In the genomic region with DNA sequence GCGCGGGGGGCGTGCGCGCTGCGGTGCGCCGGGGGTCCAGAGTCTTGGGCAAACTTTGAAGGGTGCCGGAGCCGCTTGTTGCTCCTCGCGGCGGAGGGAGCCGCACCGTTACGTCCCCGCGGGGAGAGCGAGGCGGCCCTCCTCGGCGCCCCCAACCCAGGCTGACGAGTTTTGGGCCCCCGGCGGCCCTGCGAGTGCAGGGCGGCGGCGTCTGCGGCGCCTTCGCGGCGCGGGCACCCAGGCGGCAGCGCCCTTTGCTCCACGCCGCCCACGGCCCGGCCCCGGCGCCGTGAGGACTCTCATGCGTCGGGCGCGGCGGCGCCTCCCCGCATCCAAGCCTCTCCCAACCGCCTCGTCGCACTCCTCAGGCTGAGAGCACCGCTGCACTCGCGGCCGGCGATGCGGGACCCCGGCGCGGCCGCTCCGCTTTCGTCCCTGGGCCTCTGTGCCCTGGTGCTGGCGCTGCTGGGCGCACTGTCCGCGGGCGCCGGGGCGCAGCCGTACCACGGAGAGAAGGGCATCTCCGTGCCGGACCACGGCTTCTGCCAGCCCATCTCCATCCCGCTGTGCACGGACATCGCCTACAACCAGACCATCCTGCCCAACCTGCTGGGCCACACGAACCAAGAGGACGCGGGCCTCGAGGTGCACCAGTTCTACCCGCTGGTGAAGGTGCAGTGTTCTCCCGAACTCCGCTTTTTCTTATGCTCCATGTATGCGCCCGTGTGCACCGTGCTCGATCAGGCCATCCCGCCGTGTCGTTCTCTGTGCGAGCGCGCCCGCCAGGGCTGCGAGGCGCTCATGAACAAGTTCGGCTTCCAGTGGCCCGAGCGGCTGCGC, we compare ENCODE assay signal across 8 cellular contexts. TPM values are rescaled to one million over a fixed set of nuclear protein-coding genes. Genes with fewer than 3 reads are reported as not detected.
DNase-seq lines count a peak whose midpoint lies in the region; ATAC-seq, FAIRE-seq and TF ChIP-seq lines count a peak whose summit lies in the region.

No MANE protein-coding gene starts in this region.

- TF ChIP-seq EP300 in HepG2 (IDR thresholded peaks at IDR 0.05; ENCODE audit: low read depth in 2 of 2, low read length in 2 of 2) (no peak), HepG2 (CRISPR knock-in tag; IDR thresholded peaks at IDR 0.05; ENCODE audit: borderline replicate concordance) (no peak)

- no peak for FAIRE-seq in HepG2 (lab: Jason Lieb, UNC)

- H3K9me3 ChIP-seq in T-helper 17 cell (ENCODE audit: control insufficient read depth, low read length, poor library complexity, severe bottlenecking), result no peaks in the 10 kb centered on the region
- no peaks in the 10 kb centered on the region for H3K9me3 ChIP-seq in HepG2 (ENCODE audit: low read length)

- H3K4me3 ChIP-seq in HepG2 (replicated peaks in 1 of 3; ENCODE audit: insufficient read depth in 1 of 3, low read depth in 2 of 3, low read length in 3 of 3), result peak overlapping the region; percentile 54 to 77 (median 58)

- CTCF ChIA-PET in HepG2 (lab: Yijun Ruan, JAX; ENCODE audit: low intra/inter-chr PET ratio, low total read pairs), result no interaction called here

- TF ChIP-seq RAD21 in HepG2 (CRISPR knock-in tag; IDR thresholded peaks at IDR 0.05), result no peak

- no peak overlapping the region for H3K9ac ChIP-seq in HepG2 (ENCODE audit: insufficient read depth, low read depth, low read length)

- no peaks in the 10 kb centered on the region for H4K20me1 ChIP-seq in HepG2 (ENCODE audit: insufficient read depth, low read length)

- intact Hi-C loops in HepG2 (cut with micrococcal nuclease; ENCODE audit: unreplicated experiment), result no loop called here

- H3K4me1 ChIP-seq in HepG2 (ENCODE audit: insufficient read depth, low read length), result peaks cover 23% of the 10 kb centered on the region

- peak; percentile 5 for ATAC-seq in GM18861 (IDR thresholded peaks at IDR 0.05; ENCODE audit: unreplicated experiment)
- peak; percentile 18 for ATAC-seq in HG03196 (IDR thresholded peaks at IDR 0.05; ENCODE audit: unreplicated experiment)
- ATAC-seq in T-helper 17 cell, result peak; percentile 3
- peak; percentile 49 for ATAC-seq in HepG2

- no peaks in the 10 kb centered on the region for H3K79me2 ChIP-seq in HepG2 (ENCODE audit: insufficient read depth, low read length)

- H3K27me3 Mint-ChIP-seq in T-helper 17 cell, result peaks cover 21% of the 10 kb centered on the region
- peaks cover 23% of the 10 kb centered on the region for H3K27me3 Mint-ChIP-seq in stimulated activated naive CD8-positive, alpha-beta T cell treated with anti-CD3 and anti-CD28 coated beads, Interleukin-15, Interleukin-2, amounts not matched to agents 100 ng/mL and 50 ng/mL, for 24 hours

- BruUV-seq in HepG2 (replicated peaks; lab: Mats Ljungman, UMichigan), result no TSS peak

- peaks cover 2 to 55% of the 10 kb centered on the region in 2 experiments; a peak in 4 of 5 replicates for H3K27me3 ChIP-seq in HepG2 (ENCODE audit: control insufficient read depth in 1 of 2, insufficient read depth in 2 of 2, low read length in 2 of 2)

- POLR2A ChIA-PET in HepG2 (lab: Yijun Ruan, JAX), result no interaction called here

- H3K4me3 Mint-ChIP-seq in T-helper 17 cell, result peak overlapping the region; percentile 95
- peak overlapping the region; percentile 83 for H3K4me3 Mint-ChIP-seq in stimulated activated naive CD8-positive, alpha-beta T cell treated with anti-CD3 and anti-CD28 coated beads, Interleukin-15, Interleukin-2, amounts not matched to agents 100 ng/mL and 50 ng/mL, for 24 hours

- H2AFZ ChIP-seq in HepG2 (ENCODE audit: low read length), result no peak overlapping the region

- peak overlapping the region; percentile 79 for H3K4me2 ChIP-seq in HepG2 (ENCODE audit: low read depth, low read length)

- no peak for TF ChIP-seq CTCF in HepG2 (CRISPR knock-in tag; IDR thresholded peaks at IDR 0.05)

- in situ Hi-C loops in ACHN (cut with HindIII; ENCODE audit: low pct_ligation_motif_present, low pct_unique_long_range_greater_than_20kb, low sequenced_read_pairs), result no loop called here
- in situ Hi-C loops in HepG2 (cut with HindIII; ENCODE audit: extremely low pct_ligation_motif_present, low pct_unique_long_range_greater_than_20kb), result no loop called here

- peaks cover 15% of the 10 kb centered on the region for H3K4me1 Mint-ChIP-seq in T-helper 17 cell
- H3K4me1 Mint-ChIP-seq in stimulated activated naive CD8-positive, alpha-beta T cell treated with anti-CD3 and anti-CD28 coated beads, Interleukin-15, Interleukin-2, amounts not matched to agents 100 ng/mL and 50 ng/mL, for 24 hours (ENCODE audit: low read depth), result peaks cover 14% of the 10 kb centered on the region

- no peak overlapping the region for H3K27ac Mint-ChIP-seq in T-helper 17 cell
- H3K27ac Mint-ChIP-seq in stimulated activated naive CD8-positive, alpha-beta T cell treated with anti-CD3 and anti-CD28 coated beads, Interleukin-15, Interleukin-2, amounts not matched to agents 100 ng/mL and 50 ng/mL, for 24 hours, result no peak overlapping the region

- H3K36me3 Mint-ChIP-seq in T-helper 17 cell (ENCODE audit: low read depth), result peaks cover 3% of the 10 kb centered on the region
- H3K36me3 Mint-ChIP-seq in stimulated activated naive CD8-positive, alpha-beta T cell treated with anti-CD3 and anti-CD28 coated beads, Interleukin-15, Interleukin-2, amounts not matched to agents 100 ng/mL and 50 ng/mL, for 24 hours (ENCODE audit: low read depth), result no peaks in the 10 kb centered on the region

- no peaks in the 10 kb centered on the region for H3K9me3 Mint-ChIP-seq in stimulated activated naive CD8-positive, alpha-beta T cell treated with anti-CD3 and anti-CD28 coated beads, Interleukin-15, Interleukin-2, amounts not matched to agents 100 ng/mL and 50 ng/mL, for 24 hours

- H3K36me3 ChIP-seq in HepG2 (replicated peaks in 1 of 2; ENCODE audit: control insufficient read depth in 1 of 2, insufficient read depth in 2 of 2, low read length in 2 of 2), result no peaks in the 10 kb centered on the region

- DNase-seq in ACHN (peak; percentile 35), T-helper 17 cell (peak in 1 of 3 donors; percentile 13), HepG2 (ENCODE audit: low spot score) (no peak), NCI-H446 treated with DMSO at 0.1 percent for 48 hours (lab: John Stamatoyannopoulos, UW) (no peak)
- DNase-seq in central memory CD4-positive, alpha-beta T cell, result peak; percentile 17

- TF ChIP-seq POLR2A in HepG2 (IDR thresholded peaks at IDR 0.05; ENCODE audit: insufficient read depth in 1 of 2, low read depth in 2 of 2, low read length in 2 of 2), result no peak

- 51% methylated on average over 39 of the region's 105 CpGs for WGBS in HepG2 (ENCODE audit: low lambda C conversion rate)

- H3K27ac ChIP-seq in HepG2 (ENCODE audit: extremely low read length, insufficient read depth, low read length), result no peak overlapping the region

RNA-seq across cellular contexts. Expression of a gene that starts 0.8 kb away (rescaled TPM):
- total RNA-seq in T-helper 17 cell (under 1 TPM; 0.30 to 0.31 TPM), HepG2 (2016; rRNA removed; fragmentation: Illumina TruSeq; extraction: Trizol) (0.13 TPM in 1 of 2 replicates, not detected in the other)
- not detected in 2 replicates for total RNA-seq in HepG2 (2016; cell fraction: cytosol; rRNA removed; fragmentation: Illumina TruSeq; extraction: Trizol; ENCODE audit: low read depth)
- 0.06 and 0.24 TPM in 2 replicates for total RNA-seq in HepG2 (2016; cell fraction: insoluble cytoplasmic fraction; rRNA removed; fragmentation: Illumina TruSeq; extraction: Trizol)
- 0.03 TPM in 1 of 2 replicates, not detected in the other for total RNA-seq in HepG2 (2016; cell fraction: membrane; rRNA removed; fragmentation: Illumina TruSeq; extraction: Trizol)
- 0.19 and 0.31 TPM in 2 replicates for total RNA-seq in HepG2 (2016; cell fraction: nucleus; rRNA removed; fragmentation: Illumina TruSeq; extraction: Trizol)
- 0.38 and 0.48 TPM in 2 replicates for polyA plus RNA-seq in HepG2 (2011; rRNA removed)
- 0.50 and 0.70 TPM in 2 replicates for polyA plus RNA-seq in HepG2 (2011; cell fraction: cytosol; rRNA removed)
- polyA plus RNA-seq in HepG2 (2011; cell fraction: nucleus; rRNA removed), result 0.87 and 1.0 TPM in 2 replicates
- 0.68 and 1.2 TPM in 2 replicates for polyA plus RNA-seq in HepG2 (2012)
- not detected in 2 replicates for polyA plus RNA-seq in HepG2 (2016; cell fraction: cytosol; fragmentation: Illumina TruSeq; extraction: Trizol; ENCODE audit: low read depth)
- polyA plus RNA-seq in HepG2 (2016; cell fraction: insoluble cytoplasmic fraction; fragmentation: Illumina TruSeq; extraction: Trizol; ENCODE audit: low read depth), result 0.05 and 0.09 TPM in 2 replicates
- polyA plus RNA-seq in HepG2 (2016; cell fraction: membrane; fragmentation: Illumina TruSeq; extraction: Trizol; ENCODE audit: low read depth), result 0.03 TPM in 1 of 2 replicates, not detected in the other
- 0.27 and 0.42 TPM in 2 replicates for polyA plus RNA-seq in HepG2 (2016; cell fraction: nucleus; fragmentation: Illumina TruSeq; extraction: Trizol; ENCODE audit: insufficient read depth, low read depth)
- polyA minus RNA-seq in HepG2 (2011; rRNA and poly(A)+ RNA removed; ENCODE audit: low replicate concordance), result 3.7 and 9.1 TPM in 2 replicates
- polyA minus RNA-seq in HepG2 (2011; cell fraction: cytosol; rRNA and poly(A)+ RNA removed), result 1.2 and 1.5 TPM in 2 replicates
- polyA minus RNA-seq in HepG2 (2011; cell fraction: nucleus; rRNA and poly(A)+ RNA removed), result 0.75 and 0.77 TPM in 2 replicates

RNA-seq across cellular contexts. Expression of a gene that starts 38.6 kb away (rescaled TPM):
- total RNA-seq in T-helper 17 cell, result not detected
- not detected in 2 replicates for total RNA-seq in HepG2 (2016; rRNA removed; fragmentation: Illumina TruSeq; extraction: Trizol)
- not detected in 2 replicates for total RNA-seq in HepG2 (2016; cell fraction: cytosol; rRNA removed; fragmentation: Illumina TruSeq; extraction: Trizol; ENCODE audit: low read depth)
- not detected in 2 replicates for total RNA-seq in HepG2 (2016; cell fraction: insoluble cytoplasmic fraction; rRNA removed; fragmentation: Illumina TruSeq; extraction: Trizol)
- not detected in 2 replicates for total RNA-seq in HepG2 (2016; cell fraction: membrane; rRNA removed; fragmentation: Illumina TruSeq; extraction: Trizol)
- not detected in 2 replicates for total RNA-seq in HepG2 (2016; cell fraction: nucleus; rRNA removed; fragmentation: Illumina TruSeq; extraction: Trizol)
- not detected in 2 replicates for polyA plus RNA-seq in HepG2 (2011; rRNA removed)
- polyA plus RNA-seq in HepG2 (2011; cell fraction: cytosol; rRNA removed), result not detected in 2 replicates
- not detected in 2 replicates for polyA plus RNA-seq in HepG2 (2011; cell fraction: nucleus; rRNA removed)
- polyA plus RNA-seq in HepG2 (2012), result not detected in 2 replicates
- not detected in 2 replicates for polyA plus RNA-seq in HepG2 (2016; cell fraction: cytosol; fragmentation: Illumina TruSeq; extraction: Trizol; ENCODE audit: low read depth)
- polyA plus RNA-seq in HepG2 (2016; cell fraction: insoluble cytoplasmic fraction; fragmentation: Illumina TruSeq; extraction: Trizol; ENCODE audit: low read depth), result not detected in 2 replicates
- not detected in 2 replicates for polyA plus RNA-seq in HepG2 (2016; cell fraction: membrane; fragmentation: Illumina TruSeq; extraction: Trizol; ENCODE audit: low read depth)
- polyA plus RNA-seq in HepG2 (2016; cell fraction: nucleus; fragmentation: Illumina TruSeq; extraction: Trizol; ENCODE audit: insufficient read depth, low read depth), result not detected in 2 replicates
- not detected in 2 replicates for polyA minus RNA-seq in HepG2 (2011; rRNA and poly(A)+ RNA removed; ENCODE audit: low replicate concordance)
- not detected in 2 replicates for polyA minus RNA-seq in HepG2 (2011; cell fraction: cytosol; rRNA and poly(A)+ RNA removed)
- not detected in 2 replicates for polyA minus RNA-seq in HepG2 (2011; cell fraction: nucleus; rRNA and poly(A)+ RNA removed)

Comparison
In these comparisons a context has a peak if more than half of its experiments do, and no peak if none do; other contexts are left out.
1. DNase-seq: peak in ACHN (single experiment) and central memory CD4-positive, alpha-beta T cell (single experiment); none in HepG2 (single experiment) and NCI-H446 treated with DMSO at 0.1 percent for 48 hours (single experiment).
2. Peak in every context shown above with its lines, with median percentiles within 50 percentile points of each other: ATAC-seq.